In the genomic region with DNA sequence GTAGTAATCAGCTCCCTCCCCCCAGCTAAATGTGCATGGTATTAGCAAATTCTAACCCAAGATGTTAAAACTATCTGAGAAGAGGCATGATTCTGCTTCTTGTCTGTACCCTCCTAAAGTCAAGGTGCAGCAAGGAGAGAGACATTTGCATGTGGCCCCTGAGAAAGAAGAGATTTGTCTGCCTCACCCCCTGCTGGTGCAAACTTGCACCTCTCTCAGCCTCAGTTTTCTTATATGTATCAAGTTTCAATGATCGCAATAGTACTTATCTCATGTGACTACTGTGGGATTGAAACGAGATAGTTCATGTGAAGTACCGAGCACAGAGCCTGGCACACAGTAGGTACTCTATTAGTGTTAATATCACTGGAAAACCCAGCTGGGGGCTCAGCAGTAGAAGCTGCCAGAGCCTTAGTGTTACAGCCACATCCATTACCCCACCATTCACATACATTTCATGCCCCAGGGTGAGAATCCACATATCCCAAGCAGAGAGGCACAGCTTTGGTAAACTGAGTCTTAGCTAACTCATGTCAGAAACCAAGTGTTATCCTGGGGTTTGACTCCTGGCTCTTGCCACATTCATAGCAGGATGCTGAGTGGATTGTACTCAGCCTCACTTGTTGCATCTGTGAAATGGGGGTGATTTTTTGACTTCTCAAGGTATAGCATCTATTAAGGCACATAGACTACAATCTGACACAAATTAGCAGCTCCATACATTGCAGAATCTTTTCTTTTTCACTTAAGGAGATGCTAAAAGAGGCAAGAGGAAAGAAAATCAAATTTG, we compare ENCODE assay signal across 9 cellular contexts.
DNase-seq lines count a peak whose midpoint lies in the region; ATAC-seq and TF ChIP-seq lines count a peak whose summit lies in the region.
"Had no signal": no experiment of that assay in that cellular context is flagged by ENCODE, and none has a peak within 500 bp of the region (broad histone marks: within the 10 kb centered on the region; RNA-seq: fewer than 3 reads in every experiment).

No MANE protein-coding gene starts in this region.

- H3K27ac ChIP-seq in brain microvascular endothelial cell = no peak overlapping the region
- H3K27ac ChIP-seq: parathyroid adenoma had no signal

- H3K27me3 ChIP-seq in brain microvascular endothelial cell (replicated peaks) = no peaks in the 10 kb centered on the region

- no peaks in the 10 kb centered on the region for H3K36me3 ChIP-seq in brain microvascular endothelial cell (replicated peaks)

- H3K4me3 Mint-ChIP-seq in stimulated activated effector memory CD8-positive, alpha-beta T cell treated with anti-CD3 and anti-CD28 coated beads, Interleukin-12 subunit alpha, Interleukin-12 subunit beta, amount 100 ng/mL, for 72 hours = peak overlapping the region; percentile 72

- H3K9me3 Mint-ChIP-seq in stimulated activated effector memory CD8-positive, alpha-beta T cell treated with anti-CD3 and anti-CD28 coated beads, Interleukin-12 subunit alpha, Interleukin-12 subunit beta, amount 100 ng/mL, for 72 hours = no peaks in the 10 kb centered on the region

- H3K27ac Mint-ChIP-seq in stimulated activated effector memory CD8-positive, alpha-beta T cell treated with anti-CD3 and anti-CD28 coated beads, Interleukin-12 subunit alpha, Interleukin-12 subunit beta, amount 100 ng/mL, for 72 hours = peak overlapping the region; percentile 12

- ATAC-seq in HG03354 (IDR thresholded peaks at IDR 0.05; ENCODE audit: poor library complexity, severe bottlenecking, unreplicated experiment) (peak; percentile 38), GM21360 (IDR thresholded peaks at IDR 0.05; ENCODE audit: unreplicated experiment) (no peak), GM21447 (IDR thresholded peaks at IDR 0.05; ENCODE audit: unreplicated experiment) (no peak)
- no peak for ATAC-seq in stimulated activated effector memory CD8-positive, alpha-beta T cell treated with anti-CD3 and anti-CD28 coated beads, Interleukin-12 subunit alpha, Interleukin-12 subunit beta, amount 100 ng/mL, for 72 hours

- in situ Hi-C loops in brain microvascular endothelial cell (cut with HindIII; ENCODE audit: low pct_ligation_motif_present, low sequenced_read_pairs) = no loop called here

- H3K4me3 ChIP-seq in brain microvascular endothelial cell (ENCODE audit: low read depth, low read length) = no peak overlapping the region

- peaks cover 80% of the 10 kb centered on the region for H3K36me3 Mint-ChIP-seq in stimulated activated effector memory CD8-positive, alpha-beta T cell treated with anti-CD3 and anti-CD28 coated beads, Interleukin-12 subunit alpha, Interleukin-12 subunit beta, amount 100 ng/mL, for 72 hours

- peaks cover 98% of the 10 kb centered on the region for H3K4me1 Mint-ChIP-seq in stimulated activated effector memory CD8-positive, alpha-beta T cell treated with anti-CD3 and anti-CD28 coated beads, Interleukin-12 subunit alpha, Interleukin-12 subunit beta, amount 100 ng/mL, for 72 hours

- TF ChIP-seq CTCF in brain microvascular endothelial cell (IDR thresholded peaks at IDR 0.05; ENCODE audit: low read depth, low read length, missing control alignments) = peak; percentile 65

- DNase-seq in DMS53 (lab: John Stamatoyannopoulos, UW) (peak; percentile 3), DMS53 treated with DMSO at 0.1 percent for 48 hours (lab: John Stamatoyannopoulos, UW; ENCODE audit: unreplicated experiment) (no peak), brain microvascular endothelial cell (peak; percentile 22), NCI-H128 (lab: John Stamatoyannopoulos, UW; ENCODE audit: unreplicated experiment) (no peak)
- DNase-seq in stimulated activated effector memory CD8-positive, alpha-beta T cell treated with anti-CD3 and anti-CD28 coated beads, Interleukin-12 subunit alpha, Interleukin-12 subunit beta, amount 100 ng/mL, for 72 hours (ENCODE audit: low spot score in 2 of 2) = no peak

Comparison
In these comparisons a context has a peak if more than half of its experiments do, and no peak if none do; other contexts are left out.
1. DNase-seq: peak in DMS53 (single experiment) and brain microvascular endothelial cell (single experiment); none in DMS53 treated with DMSO at 0.1 percent for 48 hours (single experiment), stimulated activated effector memory CD8-positive, alpha-beta T cell treated with anti-CD3 and anti-CD28 coated beads, Interleukin-12 subunit alpha, Interleukin-12 subunit beta, amount 100 ng/mL, for 72 hours (0 of 2) and NCI-H128 (single experiment).